ENCODE assay signal across 30 cellular contexts in genomic region chr4:56680266-56680665, GRCh38. TPM values are rescaled to one million over a fixed set of nuclear protein-coding genes. Genes with fewer than 3 reads are reported as not detected.
A peak's percentile ranks its signal among the peaks of the same experiment; 100 is the strongest.
DNase-seq lines count a peak whose midpoint lies in the region; ATAC-seq and TF ChIP-seq lines count a peak whose summit lies in the region.
"Had no signal": no experiment of that assay in that cellular context is flagged by ENCODE, and none has a peak within 500 bp of the region (broad histone marks: within the 10 kb centered on the region; RNA-seq: fewer than 3 reads in every experiment).

No MANE protein-coding gene starts in this region.

- peaks cover 0 to 11% (median 0%) of the 10 kb centered on the region in 5 experiments for H3K9me3 Mint-ChIP-seq in brain
- H3K9me3 Mint-ChIP-seq in Caco-2 (ENCODE audit: unreplicated experiment), result no peaks in the 10 kb centered on the region
- H3K9me3 Mint-ChIP-seq: nephron progenitor cell; stimulated activated naive CD8-positive, alpha-beta T cell treated with anti-CD3 and anti-CD28 coated beads, Interleukin-15, Interleukin-2, amounts not matched to agents 100 ng/mL and 50 ng/mL, for 24 hours had no signal

- H3K36me3 Mint-ChIP-seq in brain (no peaks in the 10 kb centered on the region), Caco-2 (ENCODE audit: insufficient read depth, unreplicated experiment) (no peaks in the 10 kb centered on the region)
- H3K36me3 Mint-ChIP-seq: activated naive CD8-positive, alpha-beta T cell had no signal

- H3K79me2 ChIP-seq in KMS-11 (ENCODE audit: insufficient read depth, low read depth), result no peaks in the 10 kb centered on the region

- H3K4me3 ChIP-seq in KMS-11 (IDR thresholded peaks at IDR 0.05; ENCODE audit: insufficient read depth, low read depth, low read length) (no peak overlapping the region), left lung (peak overlapping the region; percentile 15 to 37), testis (no peak overlapping the region), Caco-2 (ENCODE audit: low read depth, low read length) (no peak overlapping the region)
- H3K4me3 ChIP-seq: mucosa of descending colon, tibial artery had no signal

- H3K4me3 Mint-ChIP-seq in brain (peak overlapping the region in 4 of 5 experiments; percentile 28 to 88 (median 72)), Caco-2 (ENCODE audit: unreplicated experiment) (no peak overlapping the region)
- H3K4me3 Mint-ChIP-seq: nephron progenitor cell had no signal

- no peak overlapping the region for H3K9ac ChIP-seq in KMS-11

- DNase-seq in left lung (no peak), testis (no peak), Caco-2 (no peak)
- DNase-seq: activated CD4-positive, alpha-beta T cell treated with anti-CD3 and anti-CD28 coated beads for 48 hours; activated effector memory CD4-positive, alpha-beta T cell treated with anti-CD3 and anti-CD28 coated beads, Interleukin-2, amount 50 U/mL, for 16 hours; activated T-cell treated with anti-CD3 and anti-CD28 coated beads, Interleukin-2, amount 50 U/mL, for 1 hour; DMS79 treated with DMSO at 0.1 percent for 48 hours; effector CD8-positive, alpha-beta T cell; erythroblast; GF-D8; HCEC 1CT; Kasumi-1; mucosa of descending colon; NCI-H1436; NCI-H2081 treated with DMSO at 0.1 percent for 48 hours; NCI-H2227 treated with DMSO at 0.1 percent for 48 hours; NCI-H69; nephron progenitor cell; Peyer's patch; stimulated activated CD4-positive, alpha-beta T cell treated with anti-CD3 and anti-CD28 coated beads, Interleukin-2, amount 100 ng/mL, for 24 hours; SW 1271; tibial artery; WERI-Rb-1 had no signal

- BruUV-seq in Caco-2 (replicated peaks; lab: Mats Ljungman, UMichigan), result no TSS peak

- H3K27ac ChIP-seq in KMS-11, result no peak overlapping the region
- peak overlapping the region; percentile 57 to 68 for H3K27ac ChIP-seq in left lung
- H3K27ac ChIP-seq in testis, result peak overlapping the region; percentile 40 to 67
- H3K27ac ChIP-seq: breast epithelium, Peyer's patch, tibial artery, WERI-Rb-1 had no signal

- H3K27ac Mint-ChIP-seq in brain, result peak overlapping the region in 3 of 5 experiments; percentile 16 to 94 (median 88)
- H3K27ac Mint-ChIP-seq in Caco-2 (ENCODE audit: unreplicated experiment), result no peak overlapping the region
- H3K27ac Mint-ChIP-seq: activated naive CD8-positive, alpha-beta T cell; nephron progenitor cell; stimulated activated naive CD8-positive, alpha-beta T cell treated with anti-CD3 and anti-CD28 coated beads, Interleukin-15, Interleukin-2, amounts not matched to agents 100 ng/mL and 50 ng/mL, for 24 hours had no signal

- CTCF ChIA-PET in Caco-2 (lab: Charles Lee), result interaction anchor here (1.2 to 1.8 kb wide), 2 partner anchors 104 to 120 kb away, joined by 3 to 10 read pairs; no protein-coding TSS in a partner anchor

- H3K4me1 Mint-ChIP-seq in brain (peaks cover 23% of the 10 kb centered on the region), Caco-2 (ENCODE audit: low read depth, unreplicated experiment) (peaks cover 25% of the 10 kb centered on the region)

- H3K9me3 ChIP-seq in left lung (no peaks in the 10 kb centered on the region), testis (no peaks in the 10 kb centered on the region), Caco-2 (no peaks in the 10 kb centered on the region)
- H3K9me3 ChIP-seq: breast epithelium, mucosa of descending colon, Peyer's patch, tibial artery had no signal

- H3K27me3 Mint-ChIP-seq in brain (no peaks in the 10 kb centered on the region), Caco-2 (ENCODE audit: insufficient read depth, unreplicated experiment) (no peaks in the 10 kb centered on the region)

- ATAC-seq in left lung (peak; percentile 73), HG03175 (IDR thresholded peaks at IDR 0.05; ENCODE audit: unreplicated experiment) (no peak), GM21717 (IDR thresholded peaks at IDR 0.05; ENCODE audit: unreplicated experiment) (no peak)

- no peaks in the 10 kb centered on the region for H3K27me3 ChIP-seq in KMS-11 (ENCODE audit: insufficient read depth, low read depth)
- H3K27me3 ChIP-seq in left lung, result no peaks in the 10 kb centered on the region
- no peaks in the 10 kb centered on the region for H3K27me3 ChIP-seq in testis
- H3K27me3 ChIP-seq in Caco-2 (replicated peaks; ENCODE audit: control insufficient read depth, insufficient read depth, low read length), result no peaks in the 10 kb centered on the region
- H3K27me3 ChIP-seq: breast epithelium, Peyer's patch had no signal

- no peaks in the 10 kb centered on the region for H4K20me1 ChIP-seq in KMS-11 (ENCODE audit: insufficient read depth)

- H3K36me3 ChIP-seq in KMS-11 (ENCODE audit: insufficient read depth) (no peaks in the 10 kb centered on the region), left lung (no peaks in the 10 kb centered on the region), testis (ENCODE audit: low read depth, missing control alignments) (no peaks in the 10 kb centered on the region), Caco-2 (ENCODE audit: control insufficient read depth, insufficient read depth, low read length) (no peaks in the 10 kb centered on the region)
- H3K36me3 ChIP-seq: breast epithelium, Peyer's patch, tibial artery, WERI-Rb-1 had no signal

- peak overlapping the region; percentile 73 for H3K4me2 ChIP-seq in KMS-11

- TF ChIP-seq POLR2A in testis (IDR thresholded peaks at IDR 0.05), result no peak

- H2AFZ ChIP-seq in KMS-11 (ENCODE audit: low read depth), result no peak overlapping the region

- H3K4me1 ChIP-seq in KMS-11 (ENCODE audit: low read depth, poor library complexity, severe bottlenecking) (peaks cover 33% of the 10 kb centered on the region), left lung (peaks cover 6 to 11% of the 10 kb centered on the region in 2 donors), testis (peaks cover 3% of the 10 kb centered on the region), Caco-2 (peaks cover 10% of the 10 kb centered on the region; the same call in 1 of the 2 replicates)
- H3K4me1 ChIP-seq: breast epithelium, tibial artery had no signal

- intact Hi-C loops in left lung (cut with DNase I) (no loop called here), testis (cut with DNase I; ENCODE audit: low total_unique reads) (no loop called here), Caco-2 (cut with micrococcal nuclease; ENCODE audit: unreplicated experiment) (no loop called here)

- TF ChIP-seq CTCF in KMS-11 (conservative IDR thresholded peaks at IDR 0.05; ENCODE audit: low read depth, low read length) (no peak), brain (conservative IDR thresholded peaks at IDR 0.05) (no peak), left lung (IDR thresholded peaks at IDR 0.05) (no peak), testis (IDR thresholded peaks at IDR 0.05) (no peak), Caco-2 (IDR thresholded peaks at IDR 0.05; ENCODE audit: insufficient read depth in 1 of 2, low read depth in 1 of 2, low read length in 1 of 2, severe bottlenecking in 1 of 2, unreplicated experiment in 1 of 2) (no peak)

- POLR2A ChIA-PET in Caco-2 (lab: Charles Lee), result no interaction called here

- WGBS in testis, 2 donors, result 55 to 65% methylated on average over 1 of the region's 1 CpG

RNA-seq across cellular contexts. Expression of gene HOPX, which starts 0.8 kb away (rescaled TPM):
- polyA plus RNA-seq in brain (ENCODE audit: insufficient read depth, low read depth, low replicate concordance) (40.9 TPM), testis (ENCODE audit: insufficient read depth, low read depth, low replicate concordance) (102 TPM)
- total RNA-seq in left lung (100 to 1,000 TPM; 291 to 729 TPM), testis (100 to 1,000 TPM; 141 to 158 TPM), Caco-2 (2022) (0.21 TPM in 1 of 2 replicates, not detected in the other)

Comparison
In these comparisons a context has a peak if more than half of its experiments do, and no peak if none do; other contexts are left out.
1. H3K4me3 ChIP-seq: peak in left lung (2 of 2); none in KMS-11 (single experiment), testis (0 of 2) and Caco-2 (single experiment).
2. RNA of gene HOPX, which starts 0.8 kb away (total RNA-seq): 291 to 729 TPM in left lung and 141 to 158 TPM in testis; 0.21 TPM in Caco-2; every median in the first group is over 100 times any median in the second.